ENCODE assay signal across 14 cellular contexts in genomic region chr1:158818991-158819405, GRCh38. TPM values are rescaled to one million over a fixed set of nuclear protein-coding genes. Genes with fewer than 3 reads are reported as not detected.
A peak's percentile ranks its signal among the peaks of the same experiment; 100 is the strongest.
DNase-seq lines count a peak whose midpoint lies in the region; TF ChIP-seq lines count a peak whose summit lies in the region.
"Had no signal": no experiment of that assay in that cellular context is flagged by ENCODE, and none has a peak within 500 bp of the region (broad histone marks: within the 10 kb centered on the region; RNA-seq: fewer than 3 reads in every experiment).

No MANE protein-coding gene starts in this region.

- no peaks in the 10 kb centered on the region for H3K4me1 ChIP-seq in esophagus squamous epithelium
- H3K4me1 ChIP-seq: breast epithelium had no signal

- WGBS in esophagus squamous epithelium, 2 donors, result 38 to 83% methylated on average over 1 of the region's 1 CpG

- H3K27ac ChIP-seq in HL-60 (replicated peaks), result peak overlapping the region; percentile 72
- peak overlapping the region; percentile 47 for H3K27ac ChIP-seq in cingulate gyrus (ENCODE audit: low read depth, low read length)
- H3K27ac ChIP-seq in esophagus squamous epithelium, result peak overlapping the region in 1 of 4 donors; percentile 43
- H3K27ac ChIP-seq: breast epithelium had no signal

- H3K27me3 Mint-ChIP-seq in activated CD4-positive, alpha-beta T cell treated with anti-CD3 and anti-CD28 coated beads, Interleukin-2, amount 10 ng/mL, durations not matched to agents 24 days and 14 days, result peaks cover 5% of the 10 kb centered on the region

- H3K9me3 ChIP-seq in esophagus squamous epithelium, result no peaks in the 10 kb centered on the region
- H3K9me3 ChIP-seq: breast epithelium, MG63 had no signal

- H3K27me3 ChIP-seq in HL-60 (ENCODE audit: insufficient read depth, poor library complexity, severe bottlenecking), result no peaks in the 10 kb centered on the region
- H3K27me3 ChIP-seq in esophagus squamous epithelium, result no peaks in the 10 kb centered on the region
- H3K27me3 ChIP-seq: breast epithelium, MG63 had no signal

- peak overlapping the region; percentile 70 for H3K4me3 Mint-ChIP-seq in activated CD4-positive, alpha-beta T cell treated with anti-CD3 and anti-CD28 coated beads, Interleukin-2, amount 10 ng/mL, durations not matched to agents 24 days and 14 days

- peaks cover 2% of the 10 kb centered on the region for H3K36me3 Mint-ChIP-seq in activated CD4-positive, alpha-beta T cell treated with anti-CD3 and anti-CD28 coated beads, Interleukin-2, amount 10 ng/mL, durations not matched to agents 24 days and 14 days (ENCODE audit: low read depth)

- DNase-seq in activated CD4-positive, alpha-beta T cell treated with anti-CD3 and anti-CD28 coated beads, Interleukin-2, amount 10 ng/mL, durations not matched to agents 24 days and 14 days, result peak; percentile 51
- no peak for DNase-seq in activated CD4-positive, alpha-beta T cell treated with anti-CD3 and anti-CD28 coated beads, Interleukin-2, amount 50 U/mL, for 48 hours
- no peak for DNase-seq in HL-60 (ENCODE audit: low read depth in 1 of 2, low spot score in 1 of 2)
- DNase-seq in posterior cingulate gyrus, result peak in 6 of 10 donors; percentile 15 to 82 (median 46)
- DNase-seq in GOT3 (lab: John Stamatoyannopoulos, UW), result no peak
- no peak for DNase-seq in stimulated activated CD8-positive, alpha-beta memory T cell treated with anti-CD3 and anti-CD28 coated beads, Interleukin-4, amount 100 ng/mL, for 48 hours
- no peak for DNase-seq in esophagus squamous epithelium (lab: John Stamatoyannopoulos, UW)
- DNase-seq: ACHN, HCEC 1CT, left cardiac atrium, MG63, NCI-H526 treated with DMSO at 0.1 percent for 48 hours had no signal

- peaks cover 3% of the 10 kb centered on the region for H3K9me3 Mint-ChIP-seq in activated CD4-positive, alpha-beta T cell treated with anti-CD3 and anti-CD28 coated beads, Interleukin-2, amount 10 ng/mL, durations not matched to agents 24 days and 14 days

- no peak for TF ChIP-seq POLR2A in esophagus squamous epithelium (IDR thresholded peaks at IDR 0.05)

- H3K36me3 ChIP-seq in esophagus squamous epithelium, result no peaks in the 10 kb centered on the region
- H3K36me3 ChIP-seq: breast epithelium, MG63 had no signal

- intact Hi-C loops in activated CD4-positive, alpha-beta T cell treated with anti-CD3 and anti-CD28 coated beads, Interleukin-2, amount 10 ng/mL, durations not matched to agents 24 days and 14 days (cut with micrococcal nuclease), result loop anchor here (1.0 to 2.0 kb wide), 6 partner anchors 11 to 258 kb away; partner anchors contain the start of genes AIM2, IFI16 and PYHIN1
- intact Hi-C loops in posterior cingulate gyrus (cut with DNase I), result no loop called here
- intact Hi-C loops in esophagus squamous epithelium (cut with DNase I), result no loop called here

- H3K4me3 ChIP-seq in HL-60 (replicated peaks; ENCODE audit: insufficient read depth, low read length) (no peak overlapping the region), esophagus squamous epithelium (no peak overlapping the region)
- H3K4me3 ChIP-seq: breast epithelium, MG63 had no signal

- H3K27ac Mint-ChIP-seq in activated CD4-positive, alpha-beta T cell treated with anti-CD3 and anti-CD28 coated beads, Interleukin-2, amount 10 ng/mL, durations not matched to agents 24 days and 14 days, result peak overlapping the region; percentile 76

- H3K4me1 Mint-ChIP-seq in activated CD4-positive, alpha-beta T cell treated with anti-CD3 and anti-CD28 coated beads, Interleukin-2, amount 10 ng/mL, durations not matched to agents 24 days and 14 days, result peaks cover 27% of the 10 kb centered on the region

- TF ChIP-seq CTCF in HL-60 (IDR thresholded peaks at IDR 0.05; ENCODE audit: insufficient read depth, low read length), result no peak
- TF ChIP-seq CTCF in esophagus squamous epithelium (IDR thresholded peaks at IDR 0.05), result no peak

RNA-seq across cellular contexts. Expression of gene MNDA, which starts 12.2 kb away (rescaled TPM):
- total RNA-seq in activated CD4-positive, alpha-beta T cell treated with anti-CD3 and anti-CD28 coated beads, Interleukin-2, amount 10 ng/mL, durations not matched to agents 24 days and 14 days, result not detected in 2 replicates
- 1 to 10 TPM; 1.2 to 8.0 (median 1.8) TPM for total RNA-seq in esophagus squamous epithelium

RNA-seq across cellular contexts. Expression of gene OR6N2, which starts 38.0 kb away (rescaled TPM):
- not detected in 2 replicates for total RNA-seq in activated CD4-positive, alpha-beta T cell treated with anti-CD3 and anti-CD28 coated beads, Interleukin-2, amount 10 ng/mL, durations not matched to agents 24 days and 14 days
- total RNA-seq in esophagus squamous epithelium, result not detected
- total RNA-seq: breast epithelium, left cardiac atrium had no signal

RNA-seq across cellular contexts. Expression of gene OR6N1, which starts 47.0 kb away (rescaled TPM):
- not detected in 2 replicates for total RNA-seq in activated CD4-positive, alpha-beta T cell treated with anti-CD3 and anti-CD28 coated beads, Interleukin-2, amount 10 ng/mL, durations not matched to agents 24 days and 14 days
- total RNA-seq in esophagus squamous epithelium, result not detected
- total RNA-seq: breast epithelium, left cardiac atrium had no signal

Comparison
In these comparisons a context has a peak if more than half of its experiments do, and no peak if none do; other contexts are left out.
1. DNase-seq: peak in activated CD4-positive, alpha-beta T cell treated with anti-CD3 and anti-CD28 coated beads, Interleukin-2, amount 10 ng/mL, durations not matched to agents 24 days and 14 days (single experiment) and posterior cingulate gyrus (6 of 10); none in activated CD4-positive, alpha-beta T cell treated with anti-CD3 and anti-CD28 coated beads, Interleukin-2, amount 50 U/mL, for 48 hours (0 of 2), HL-60 (0 of 2), GOT3 (single experiment), stimulated activated CD8-positive, alpha-beta memory T cell treated with anti-CD3 and anti-CD28 coated beads, Interleukin-4, amount 100 ng/mL, for 48 hours (single experiment) and esophagus squamous epithelium (single experiment).